Comparison of ENCODE assay signal across 1 cellular context in the genomic region with DNA sequence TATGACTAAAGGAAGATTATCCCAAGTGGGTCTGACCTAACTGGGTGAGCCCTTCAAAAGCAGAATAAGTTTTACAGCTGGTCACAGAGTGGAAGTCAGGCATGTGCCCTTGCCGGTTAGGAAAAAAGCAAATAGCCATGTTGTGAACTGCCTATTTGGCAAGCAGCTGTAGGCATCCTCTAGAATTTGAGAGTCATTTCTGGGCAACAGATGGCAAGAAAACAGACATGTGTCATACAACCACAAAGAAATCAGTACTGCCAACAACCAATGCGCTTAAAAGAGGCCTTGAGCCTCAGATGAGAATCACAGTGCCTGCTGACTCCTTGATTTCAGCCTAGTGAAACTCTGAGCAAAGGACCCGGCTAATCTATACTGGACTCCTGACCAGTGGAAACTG.
TF ChIP-seq lines count a peak whose summit lies in the region.

No MANE protein-coding gene starts in this region.

TF ChIP-seq in H1, 55 proteins besides CTCF, POLR2A, EP300 and RAD21:
- TF ChIP-seq JUND (IDR thresholded peaks at IDR 0.05; ENCODE audit: low read length) (no peak), RXRA (IDR thresholded peaks at IDR 0.05; ENCODE audit: insufficient read depth, low read depth, low read length) (no peak), CBX5 (IDR thresholded peaks at IDR 0.05; ENCODE audit: low read depth, low read length) (no peak), TCF12 (IDR thresholded peaks at IDR 0.05; ENCODE audit: low read depth, low read length) (no peak), BCL11A (IDR thresholded peaks at IDR 0.05; ENCODE audit: low read depth in 2 of 2, low read length in 2 of 2) (no peak), GTF2F1 (IDR thresholded peaks at IDR 0.05; ENCODE audit: borderline replicate concordance, low read depth, low read length) (no peak), JUN (IDR thresholded peaks at IDR 0.05; ENCODE audit: low read depth, low read length) (no peak), EZH2 (IDR thresholded peaks at IDR 0.05; ENCODE audit: low read depth, low read length, severe bottlenecking) (no peak), CREB1 (IDR thresholded peaks at IDR 0.05) (no peak), PHF8 (conservative IDR thresholded peaks at IDR 0.05; ENCODE audit: low read depth, low read length) (no peak), RNF2 (IDR thresholded peaks at IDR 0.05; ENCODE audit: borderline replicate concordance, low read depth, low read length, missing control alignments, poor library complexity, severe bottlenecking) (no peak), SP4 (IDR thresholded peaks at IDR 0.05; ENCODE audit: low read length) (no peak), CBX8 (IDR thresholded peaks at IDR 0.05; ENCODE audit: borderline replicate concordance, low read depth, low read length) (no peak), CEBPB (IDR thresholded peaks at IDR 0.05; ENCODE audit: low read depth, low read length) (no peak), POLR2AphosphoS5 (IDR thresholded peaks at IDR 0.05; ENCODE audit: low read depth, low read length) (no peak), SIN3A (conservative IDR thresholded peaks at IDR 0.05 in 1 of 2, IDR thresholded peaks at IDR 0.05 in 1 of 2; ENCODE audit: low read depth in 1 of 2, low read length in 2 of 2) (no peak)
- TF ChIP-seq, protein P1, sequence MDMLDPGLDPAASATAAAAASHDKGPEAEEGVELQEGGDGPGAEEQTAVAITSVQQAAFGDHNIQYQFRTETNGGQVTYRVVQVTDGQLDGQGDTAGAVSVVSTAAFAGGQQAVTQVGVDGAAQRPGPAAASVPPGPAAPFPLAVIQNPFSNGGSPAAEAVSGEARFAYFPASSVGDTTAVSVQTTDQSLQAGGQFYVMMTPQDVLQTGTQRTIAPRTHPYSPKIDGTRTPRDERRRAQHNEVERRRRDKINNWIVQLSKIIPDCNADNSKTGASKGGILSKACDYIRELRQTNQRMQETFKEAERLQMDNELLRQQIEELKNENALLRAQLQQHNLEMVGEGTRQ (IDR thresholded peaks at IDR 0.05; ENCODE audit: low read length) = no peak
- TF ChIP-seq, protein P2, sequence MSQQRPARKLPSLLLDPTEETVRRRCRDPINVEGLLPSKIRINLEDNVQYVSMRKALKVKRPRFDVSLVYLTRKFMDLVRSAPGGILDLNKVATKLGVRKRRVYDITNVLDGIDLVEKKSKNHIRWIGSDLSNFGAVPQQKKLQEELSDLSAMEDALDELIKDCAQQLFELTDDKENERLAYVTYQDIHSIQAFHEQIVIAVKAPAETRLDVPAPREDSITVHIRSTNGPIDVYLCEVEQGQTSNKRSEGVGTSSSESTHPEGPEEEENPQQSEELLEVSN (IDR thresholded peaks at IDR 0.05) = no peak
